Comparison of ENCODE assay signal across 7 cellular contexts in the genomic region with DNA sequence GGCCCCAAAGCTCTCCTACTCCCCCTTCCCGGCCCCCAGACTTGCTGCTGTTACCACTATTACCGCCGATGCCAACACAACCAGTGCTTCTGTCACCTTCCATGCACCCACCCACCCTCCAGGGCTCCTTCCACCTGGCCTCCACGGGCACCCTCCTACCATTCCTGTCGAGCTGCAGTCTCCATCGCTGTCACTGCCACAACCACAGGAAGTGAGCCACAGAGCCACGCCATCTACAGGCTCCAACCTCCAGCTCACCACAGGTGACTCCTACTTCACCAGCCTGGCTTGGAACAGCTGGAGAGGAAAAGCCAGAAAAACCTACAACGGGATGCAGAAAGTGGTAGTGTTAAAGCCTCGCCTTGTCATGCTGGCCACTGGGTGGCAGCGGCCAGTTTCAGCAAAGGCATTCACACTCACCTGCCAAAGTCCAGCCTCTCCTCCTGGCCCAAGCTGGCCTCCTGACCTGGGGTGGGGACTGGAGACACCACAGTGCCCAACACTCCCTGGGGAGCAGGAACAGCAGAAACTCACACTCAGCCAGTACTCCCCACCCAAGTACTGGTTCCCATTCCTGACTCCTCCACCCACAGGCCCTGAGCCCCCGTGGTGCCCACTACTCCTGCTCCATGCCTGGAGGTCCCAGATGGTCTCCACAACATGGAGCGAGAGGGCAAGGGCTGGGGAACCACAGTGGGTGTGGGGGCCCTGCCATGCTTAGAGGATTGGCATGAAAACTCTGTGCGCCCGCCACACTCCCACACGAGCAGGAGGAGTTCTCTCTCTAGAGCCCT.
A peak's percentile ranks its signal among the peaks of the same experiment; 100 is the strongest.
DNase-seq lines count a peak whose midpoint lies in the region; ATAC-seq, FAIRE-seq and TF ChIP-seq lines count a peak whose summit lies in the region.
"Not testable (repeated sequence)": the region's sequence is repeated elsewhere in the genome, so short reads cannot be mapped to it uniquely, and the experiment has no call there.

No MANE protein-coding gene starts in this region.

- not testable (repeated sequence) for H3K4me3 Mint-ChIP-seq in WTC11; activated T-cell treated with anti-CD3 and anti-CD28 coated beads, Interleukin-2, amount 50 U/mL, for 24 hours; activated naive CD8-positive, alpha-beta T cell treated with anti-CD3 and anti-CD28 coated beads, Interleukin-2, amount 10 ng/mL, durations not matched to agents 7 days and 5 days

- H3K79me2 ChIP-seq in endothelial cell of umbilical vein (ENCODE audit: control insufficient read depth, insufficient read depth, low read length), result not testable (repeated sequence)

- BruUV-seq in endothelial cell of umbilical vein (replicated peaks; lab: Mats Ljungman, UMichigan), result not testable (repeated sequence)

- H3K27me3 ChIP-seq in endothelial cell of umbilical vein (ENCODE audit: control insufficient read depth in 2 of 2, insufficient read depth in 2 of 2, low read length in 2 of 2); right lobe of liver: not testable (repeated sequence)

- H3K36me3 ChIP-seq in endothelial cell of umbilical vein (ENCODE audit: control insufficient read depth in 2 of 2, extremely low read depth in 1 of 2, insufficient read depth in 2 of 2, low read length in 2 of 2); right lobe of liver: not testable (repeated sequence)

- not testable (repeated sequence) for H3K36me3 Mint-ChIP-seq in WTC11; activated T-cell treated with anti-CD3 and anti-CD28 coated beads, Interleukin-2, amount 50 U/mL, for 24 hours (ENCODE audit: low read depth); activated naive CD8-positive, alpha-beta T cell treated with anti-CD3 and anti-CD28 coated beads, Interleukin-2, amount 10 ng/mL, durations not matched to agents 7 days and 5 days

- TF ChIP-seq POLR2A in endothelial cell of umbilical vein (IDR thresholded peaks at IDR 0.05; ENCODE audit: low read depth, low read length); right lobe of liver (IDR thresholded peaks at IDR 0.05): not testable (repeated sequence)

- not testable (repeated sequence) for H3K9ac ChIP-seq in endothelial cell of umbilical vein (replicated peaks; ENCODE audit: extremely low read depth, insufficient read depth, low read length)

- H4K20me1 ChIP-seq in endothelial cell of umbilical vein (replicated peaks; ENCODE audit: control insufficient read depth, extremely low read depth, insufficient read depth, low read length), result not testable (repeated sequence)

- H3K9me3 Mint-ChIP-seq in WTC11; activated T-cell treated with anti-CD3 and anti-CD28 coated beads, Interleukin-2, amount 50 U/mL, for 24 hours; activated naive CD8-positive, alpha-beta T cell treated with anti-CD3 and anti-CD28 coated beads, Interleukin-2, amount 10 ng/mL, durations not matched to agents 7 days and 5 days: not testable (repeated sequence)

- intact Hi-C loops in endothelial cell of umbilical vein (cut with micrococcal nuclease); right lobe of liver (cut with DNase I): not testable (repeated sequence)

- not testable (repeated sequence) for H3K4me3 ChIP-seq in endothelial cell of umbilical vein (replicated peaks in 1 of 3; ENCODE audit: insufficient read depth in 1 of 3, low read depth in 1 of 3, low read length in 3 of 3); right lobe of liver

- not testable (repeated sequence) for H2AFZ ChIP-seq in endothelial cell of umbilical vein (ENCODE audit: low read depth, low read length)

- H3K27ac ChIP-seq in endothelial cell of umbilical vein (ENCODE audit: insufficient read depth, low read depth, low read length); right lobe of liver: not testable (repeated sequence)

- H3K9me1 ChIP-seq in endothelial cell of umbilical vein (replicated peaks; ENCODE audit: control insufficient read depth, extremely low read depth, insufficient read depth, low read length), result not testable (repeated sequence)

- DNase-seq in GM18507 (ENCODE audit: extremely low spot score, insufficient read length, low read depth); WTC11 (ENCODE audit: low spot score); activated naive CD8-positive, alpha-beta T cell treated with anti-CD3 and anti-CD28 coated beads, Interleukin-2, amount 10 ng/mL, durations not matched to agents 7 days and 5 days; endothelial cell of umbilical vein (ENCODE audit: low read depth, low spot score): not testable (repeated sequence)
- peak; percentile 46 for DNase-seq in activated T-cell treated with anti-CD3 and anti-CD28 coated beads, Interleukin-2, amount 50 U/mL, for 24 hours
- peak in 1 of 3 donors; percentile 45 for DNase-seq in right lobe of liver
- DNase-seq in stimulated activated CD4-positive, alpha-beta T cell treated with anti-CD3 and anti-CD28 coated beads, Interleukin-15, amount 100 ng/mL, for 24 hours, result peak; percentile 11

- not testable (repeated sequence) for H3K4me2 ChIP-seq in endothelial cell of umbilical vein (ENCODE audit: insufficient read depth, low read length)

- H3K4me1 ChIP-seq in endothelial cell of umbilical vein (ENCODE audit: control insufficient read depth, extremely low read depth, insufficient read depth, low read length); right lobe of liver: not testable (repeated sequence)

- WGBS in right lobe of liver (ENCODE audit: insufficient coverage, low coverage, low lambda C conversion rate, missing lambda C conversion rate), result no CpG with 5 or more reads among the region's 15 CpGs

- H3K27me3 Mint-ChIP-seq in WTC11 (ENCODE audit: low read depth); activated T-cell treated with anti-CD3 and anti-CD28 coated beads, Interleukin-2, amount 50 U/mL, for 24 hours; activated naive CD8-positive, alpha-beta T cell treated with anti-CD3 and anti-CD28 coated beads, Interleukin-2, amount 10 ng/mL, durations not matched to agents 7 days and 5 days: not testable (repeated sequence)

- POLR2A ChIA-PET in WTC11 (lab: Charles Lee); activated naive CD8-positive, alpha-beta T cell treated with anti-CD3 and anti-CD28 coated beads, Interleukin-2, amount 10 ng/mL, durations not matched to agents 7 days and 5 days (lab: Charles Lee); endothelial cell of umbilical vein (lab: Charles Lee): not testable (repeated sequence)

- CTCF ChIA-PET in WTC11 (lab: Charles Lee); endothelial cell of umbilical vein (lab: Charles Lee): not testable (repeated sequence)

- not testable (repeated sequence) for H3K27ac Mint-ChIP-seq in WTC11; activated naive CD8-positive, alpha-beta T cell treated with anti-CD3 and anti-CD28 coated beads, Interleukin-2, amount 10 ng/mL, durations not matched to agents 7 days and 5 days
- H3K27ac Mint-ChIP-seq in activated T-cell treated with anti-CD3 and anti-CD28 coated beads, Interleukin-2, amount 50 U/mL, for 24 hours, result peak overlapping the region; percentile 26

- ATAC-seq in WTC11, result peak; percentile 67
- ATAC-seq in activated naive CD8-positive, alpha-beta T cell treated with anti-CD3 and anti-CD28 coated beads, Interleukin-2, amount 10 ng/mL, durations not matched to agents 7 days and 5 days (ENCODE audit: low read depth), result peak; percentile 32
- ATAC-seq in right lobe of liver, result peak; percentile 62 to 88 (median 82)

- not testable (repeated sequence) for H3K9me3 ChIP-seq in endothelial cell of umbilical vein (replicated peaks; ENCODE audit: control insufficient read depth, insufficient read depth, low read length); right lobe of liver

- FAIRE-seq in GM18507 (lab: Jason Lieb, UNC), result peak; percentile 47
- FAIRE-seq in endothelial cell of umbilical vein (lab: Jason Lieb, UNC), result peak; percentile 77

- dilution Hi-C loops in endothelial cell of umbilical vein (cut with MboI; ENCODE audit: extremely low pct_ligation_motif_present, low sequenced_read_pairs), result not testable (repeated sequence)

- TF ChIP-seq CTCF in WTC11 (IDR thresholded peaks at IDR 0.05); endothelial cell of umbilical vein (IDR thresholded peaks at IDR 0.05; ENCODE audit: extremely low read depth in 1 of 2, insufficient read depth in 1 of 2, low read depth in 1 of 2, low read length in 2 of 2): not testable (repeated sequence)
- TF ChIP-seq CTCF in right lobe of liver (IDR thresholded peaks at IDR 0.05), result peak in 1 of 4 donors; percentile 14

- not testable (repeated sequence) for H3K4me1 Mint-ChIP-seq in WTC11; activated naive CD8-positive, alpha-beta T cell treated with anti-CD3 and anti-CD28 coated beads, Interleukin-2, amount 10 ng/mL, durations not matched to agents 7 days and 5 days
- H3K4me1 Mint-ChIP-seq in activated T-cell treated with anti-CD3 and anti-CD28 coated beads, Interleukin-2, amount 50 U/mL, for 24 hours (ENCODE audit: low read depth), result peaks cover 28% of the 10 kb centered on the region

Comparison
In these comparisons a context has a peak if more than half of its experiments do, and no peak if none do; other contexts are left out.
1. ATAC-seq: peak in every context shown above with its lines; median percentile 82 in right lobe of liver; 67 in WTC11; 32 in activated naive CD8-positive, alpha-beta T cell treated with anti-CD3 and anti-CD28 coated beads, Interleukin-2, amount 10 ng/mL, durations not matched to agents 7 days and 5 days.